In the genomic region with DNA sequence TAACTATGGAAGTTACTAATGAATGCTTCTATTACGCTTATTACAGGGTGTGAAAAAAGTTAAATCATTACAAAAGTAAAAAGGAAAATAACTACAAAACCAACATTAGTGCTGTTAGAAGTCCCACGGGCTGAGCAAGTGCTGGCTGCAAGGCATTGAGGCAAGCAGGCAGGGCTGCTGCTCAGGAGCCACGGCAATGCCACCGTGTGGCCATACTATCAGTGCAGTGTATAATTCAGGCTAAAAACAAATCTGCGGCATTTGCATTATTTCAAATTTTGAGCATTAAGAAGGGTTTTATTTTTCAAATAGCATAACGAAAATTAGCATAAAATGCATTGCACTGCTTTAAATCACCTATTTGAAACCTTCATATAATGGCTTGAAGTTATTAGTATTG, we compare ENCODE assay signal across 11 cellular contexts.
A peak's percentile ranks its signal among the peaks of the same experiment; 100 is the strongest.
DNase-seq lines count a peak whose midpoint lies in the region; ATAC-seq, FAIRE-seq and TF ChIP-seq lines count a peak whose summit lies in the region.
"Had no signal": no experiment of that assay in that cellular context is flagged by ENCODE, and none has a peak within 500 bp of the region (broad histone marks: within the 10 kb centered on the region; RNA-seq: fewer than 3 reads in every experiment).

No MANE protein-coding gene starts in this region.

- H3K27ac ChIP-seq in WERI-Rb-1, result no peak overlapping the region

- no peak for TF ChIP-seq CTCF in WERI-Rb-1 (IDR thresholded peaks at IDR 0.05; ENCODE audit: low read depth, low read length)

- peaks cover 41% of the 10 kb centered on the region for H3K36me3 ChIP-seq in WERI-Rb-1

- no peaks in the 10 kb centered on the region for H3K27me3 ChIP-seq in WERI-Rb-1 (ENCODE audit: insufficient read depth, low read depth, severe bottlenecking)

- no peaks in the 10 kb centered on the region for H3K9me3 ChIP-seq in WERI-Rb-1 (ENCODE audit: severe bottlenecking)
- H3K9me3 ChIP-seq: HAP-1 had no signal

- no peak overlapping the region for H3K4me3 ChIP-seq in WERI-Rb-1 (ENCODE audit: low read depth, low read length)
- H3K4me3 ChIP-seq: HAP-1 had no signal

- FAIRE-seq in A204.1 (lab: Jason Lieb, UNC) (peak; percentile 9), GM19239 (lab: Jason Lieb, UNC) (peak; percentile 89)

- ATAC-seq in stimulated activated naive CD8-positive, alpha-beta T cell treated with anti-CD3 and anti-CD28 coated beads, Interleukin-15, Interleukin-2, amounts not matched to agents 100 U/mL and 50 U/mL, for 24 hours, result no peak

- DNase-seq in GM19239 (ENCODE audit: insufficient read length, low spot score) (no peak), WERI-Rb-1 (peak; percentile 15), inferior parietal cortex (ENCODE audit: extremely low spot score) (peak; percentile 58), RKO (ENCODE audit: low spot score) (no peak), DMS153 treated with DMSO at 0.1 percent for 48 hours (lab: John Stamatoyannopoulos, UW; ENCODE audit: unreplicated experiment) (no peak), CD1c-positive myeloid dendritic cell (ENCODE audit: extremely low spot score) (no peak)
- no peak for DNase-seq in stimulated activated naive CD8-positive, alpha-beta T cell treated with anti-CD3 and anti-CD28 coated beads, Interleukin-15, Interleukin-2, amounts not matched to agents 100 U/mL and 50 U/mL, for 24 hours
- DNase-seq: activated CD4-positive, alpha-beta T cell treated with anti-CD3 and anti-CD28 coated beads for 1 hour; NCI-H1436 had no signal

Comparison
In these comparisons a context has a peak if more than half of its experiments do, and no peak if none do; other contexts are left out.
1. DNase-seq: peak in WERI-Rb-1 (single experiment) and inferior parietal cortex (single experiment); none in GM19239 (single experiment), RKO (single experiment), DMS153 treated with DMSO at 0.1 percent for 48 hours (single experiment), CD1c-positive myeloid dendritic cell (single experiment) and stimulated activated naive CD8-positive, alpha-beta T cell treated with anti-CD3 and anti-CD28 coated beads, Interleukin-15, Interleukin-2, amounts not matched to agents 100 U/mL and 50 U/mL, for 24 hours (single experiment).